In the genomic region with DNA sequence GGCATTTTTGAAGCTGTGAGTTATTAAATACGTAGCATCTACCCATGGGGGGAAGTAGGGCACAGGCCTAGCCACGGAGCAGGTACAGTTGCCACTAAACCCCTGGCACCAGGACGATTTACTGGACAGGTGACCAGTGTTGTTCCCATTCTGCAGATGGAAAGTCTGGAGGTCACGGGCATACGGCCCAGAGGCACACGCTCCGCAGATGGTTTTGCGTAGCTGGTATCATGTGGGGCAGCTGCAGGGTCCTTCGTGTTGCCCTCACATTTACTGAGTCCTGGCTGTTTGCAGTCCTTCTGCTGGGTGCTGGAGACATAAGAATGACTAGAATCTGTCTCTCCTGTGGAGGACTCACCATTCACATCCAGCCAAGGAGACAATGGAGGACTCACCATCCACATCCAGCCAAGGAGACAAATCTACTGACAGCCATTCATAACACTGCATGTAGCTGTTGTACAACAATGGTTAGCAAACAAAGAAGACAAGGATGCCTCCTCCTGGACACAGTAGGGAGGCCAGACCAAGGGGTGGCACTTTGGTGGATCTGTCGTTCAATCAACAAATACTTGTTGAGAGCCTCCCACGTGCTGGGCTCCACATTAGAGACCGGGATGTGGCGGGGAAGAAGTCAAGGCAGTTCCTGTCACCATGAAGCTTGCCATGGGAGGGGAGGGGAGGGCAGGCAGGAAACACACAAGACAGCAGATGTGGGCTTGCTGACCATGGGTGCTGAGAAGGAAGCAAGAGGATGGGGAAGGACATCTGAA, we compare ENCODE assay signal across 10 cellular contexts. TPM values are rescaled to one million over a fixed set of nuclear protein-coding genes. Genes with fewer than 3 reads are reported as not detected.
"Had no signal": no experiment of that assay in that cellular context is flagged by ENCODE, and none has a peak within 500 bp of the region (broad histone marks: within the 10 kb centered on the region; RNA-seq: fewer than 3 reads in every experiment).

No MANE protein-coding gene starts in this region.

- ATAC-seq: foreskin keratinocyte, left lung had no signal

- H3K27ac ChIP-seq: esophagus muscularis mucosa, foreskin keratinocyte, left lung, tibial artery, WERI-Rb-1 had no signal

- DNase-seq: activated CD4-positive, alpha-beta T cell treated with anti-CD3 and anti-CD28 coated beads for 48 hours; activated CD8-positive, alpha-beta memory T cell treated with anti-CD3 and anti-CD28 coated beads for 24 hours; amniotic stem cell; foreskin keratinocyte; T1000; WERI-Rb-1 had no signal

- H3K27me3 ChIP-seq: esophagus muscularis mucosa, foreskin keratinocyte, left lung, tibial artery had no signal

- H3K4me3 ChIP-seq: esophagus muscularis mucosa, left lung, tibial artery had no signal

- H3K4me1 ChIP-seq: foreskin keratinocyte had no signal

- H3K9me3 ChIP-seq: esophagus muscularis mucosa, left lung, tibial artery had no signal

- H3K36me3 ChIP-seq: esophagus muscularis mucosa, left lung, tibial artery, WERI-Rb-1 had no signal

RNA-seq across cellular contexts. Expression of a gene that starts 24.9 kb away (rescaled TPM):
- total RNA-seq: activated T-helper 2 cell treated with anti-CD3 and anti-CD28 coated beads, Interferon-gamma antibody, Interleukin-2, Interleukin-4, amounts not matched to agents 10 μg/mL and 5 μg/mL and 100 μg/mL, durations not matched to agents 14 hours and 24 hours and 36 hours had no signal
